10 cellular contexts compared by ENCODE assay signal in the genomic region with DNA sequence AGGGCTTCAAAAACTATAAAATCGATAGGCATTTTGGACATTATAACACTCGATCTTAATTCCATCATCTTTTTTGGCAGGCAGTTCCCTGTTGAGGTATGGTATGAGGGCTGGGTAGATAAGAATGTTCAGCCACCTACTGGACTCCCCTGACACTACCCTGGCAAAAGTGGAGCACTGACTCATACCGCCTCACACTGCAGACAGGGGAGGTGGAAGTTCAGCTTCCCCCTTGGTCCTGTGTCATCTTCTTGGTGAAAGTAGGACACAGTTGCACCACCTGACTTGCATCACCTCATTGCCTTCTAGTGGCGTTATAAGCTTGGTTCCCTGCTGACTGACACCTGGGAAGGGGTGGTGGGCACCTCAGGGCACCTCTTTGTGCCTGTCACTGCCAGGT. TPM values are rescaled to one million over a fixed set of nuclear protein-coding genes. Genes with fewer than 3 reads are reported as not detected.
DNase-seq lines count a peak whose midpoint lies in the region; ATAC-seq and TF ChIP-seq lines count a peak whose summit lies in the region.
"Had no signal": no experiment of that assay in that cellular context is flagged by ENCODE, and none has a peak within 500 bp of the region (broad histone marks: within the 10 kb centered on the region; RNA-seq: fewer than 3 reads in every experiment).

No MANE protein-coding gene starts in this region.

- CTCF ChIA-PET in WTC11 (lab: Charles Lee): interaction anchor here (0.7 to 0.9 kb wide), 2 partner anchors 11 to 556 kb away, joined by 4 to 5 read pairs; no protein-coding TSS in a partner anchor

- POLR2A ChIA-PET in WTC11 (lab: Charles Lee): no interaction called here

- TF ChIP-seq CTCF in HFFc6 (IDR thresholded peaks at IDR 0.05): peak; percentile 56
- no peak for TF ChIP-seq CTCF in WTC11 (IDR thresholded peaks at IDR 0.05)

- H3K4me1 Mint-ChIP-seq in HFFc6 (ENCODE audit: low read depth) (peaks cover 9% of the 10 kb centered on the region), WTC11 (no peaks in the 10 kb centered on the region)
- no peaks in the 10 kb centered on the region for H3K4me1 Mint-ChIP-seq in T-helper 2 cell treated with Interferon-gamma antibody and Interleukin-4, amounts not matched to agents 5 μg/mL and 100 μg/mL, for 36 hours (ENCODE audit: low read depth)
- H3K4me1 Mint-ChIP-seq: activated naive CD8-positive, alpha-beta T cell treated with anti-CD3 and anti-CD28 coated beads, Interleukin-2, amount 10 ng/mL, durations not matched to agents 7 days and 5 days had no signal

- H3K27me3 Mint-ChIP-seq in HFFc6 (ENCODE audit: insufficient read depth) (peaks cover 1% of the 10 kb centered on the region; the same call in 1 of the 2 replicates), WTC11 (ENCODE audit: low read depth) (no peaks in the 10 kb centered on the region)
- H3K27me3 Mint-ChIP-seq in T-helper 2 cell treated with Interferon-gamma antibody and Interleukin-4, amounts not matched to agents 5 μg/mL and 100 μg/mL, for 36 hours (ENCODE audit: low read depth): no peaks in the 10 kb centered on the region
- H3K27me3 Mint-ChIP-seq: activated naive CD8-positive, alpha-beta T cell treated with anti-CD3 and anti-CD28 coated beads, Interleukin-2, amount 10 ng/mL, durations not matched to agents 7 days and 5 days had no signal

- no peaks in the 10 kb centered on the region for H3K9me3 Mint-ChIP-seq in HFFc6
- H3K9me3 Mint-ChIP-seq in WTC11: no peaks in the 10 kb centered on the region
- H3K9me3 Mint-ChIP-seq in T-helper 2 cell treated with Interferon-gamma antibody and Interleukin-4, amounts not matched to agents 5 μg/mL and 100 μg/mL, for 36 hours: no peaks in the 10 kb centered on the region
- H3K9me3 Mint-ChIP-seq: activated naive CD8-positive, alpha-beta T cell treated with anti-CD3 and anti-CD28 coated beads, Interleukin-2, amount 10 ng/mL, durations not matched to agents 7 days and 5 days had no signal

- H3K4me3 Mint-ChIP-seq in HFFc6: no peak overlapping the region
- no peak overlapping the region for H3K4me3 Mint-ChIP-seq in WTC11
- no peak overlapping the region for H3K4me3 Mint-ChIP-seq in T-helper 2 cell treated with Interferon-gamma antibody and Interleukin-4, amounts not matched to agents 5 μg/mL and 100 μg/mL, for 36 hours
- H3K4me3 Mint-ChIP-seq: activated naive CD8-positive, alpha-beta T cell treated with anti-CD3 and anti-CD28 coated beads, Interleukin-2, amount 10 ng/mL, durations not matched to agents 7 days and 5 days had no signal

- H3K27ac Mint-ChIP-seq in HFFc6 (no peak overlapping the region), WTC11 (no peak overlapping the region)
- no peak overlapping the region for H3K27ac Mint-ChIP-seq in T-helper 2 cell treated with Interferon-gamma antibody and Interleukin-4, amounts not matched to agents 5 μg/mL and 100 μg/mL, for 36 hours
- H3K27ac Mint-ChIP-seq: activated naive CD8-positive, alpha-beta T cell treated with anti-CD3 and anti-CD28 coated beads, Interleukin-2, amount 10 ng/mL, durations not matched to agents 7 days and 5 days had no signal

- DNase-seq in AG08395 (ENCODE audit: low spot score) (peak; percentile 73), HFFc6 (peak; percentile 45), WTC11 (ENCODE audit: low spot score) (no peak), hepatic stellate cell (ENCODE audit: low spot score) (peak; percentile 55), cerebellum (ENCODE audit: low spot score) (no peak), T1000 (lab: John Stamatoyannopoulos, UW) (no peak), superior temporal gyrus (ENCODE audit: extremely low spot score) (no peak)
- DNase-seq in T-helper 2 cell treated with Interferon-gamma antibody and Interleukin-4, amounts not matched to agents 5 μg/mL and 100 μg/mL, for 36 hours (ENCODE audit: low spot score): no peak
- DNase-seq: activated naive CD8-positive, alpha-beta T cell treated with anti-CD3 and anti-CD28 coated beads, Interleukin-2, amount 10 ng/mL, durations not matched to agents 7 days and 5 days; GF-D8 had no signal

- H3K36me3 Mint-ChIP-seq in HFFc6 (ENCODE audit: low read depth) (peaks cover 18% of the 10 kb centered on the region), WTC11 (peaks cover 14% of the 10 kb centered on the region)
- peaks cover 20% of the 10 kb centered on the region for H3K36me3 Mint-ChIP-seq in T-helper 2 cell treated with Interferon-gamma antibody and Interleukin-4, amounts not matched to agents 5 μg/mL and 100 μg/mL, for 36 hours (ENCODE audit: low read depth)

- ATAC-seq in WTC11: peak; percentile 65

TF ChIP-seq in WTC11, 78 proteins besides CTCF, POLR2A, EP300 and RAD21 (continues in another document):
- TF ChIP-seq, protein P1, sequence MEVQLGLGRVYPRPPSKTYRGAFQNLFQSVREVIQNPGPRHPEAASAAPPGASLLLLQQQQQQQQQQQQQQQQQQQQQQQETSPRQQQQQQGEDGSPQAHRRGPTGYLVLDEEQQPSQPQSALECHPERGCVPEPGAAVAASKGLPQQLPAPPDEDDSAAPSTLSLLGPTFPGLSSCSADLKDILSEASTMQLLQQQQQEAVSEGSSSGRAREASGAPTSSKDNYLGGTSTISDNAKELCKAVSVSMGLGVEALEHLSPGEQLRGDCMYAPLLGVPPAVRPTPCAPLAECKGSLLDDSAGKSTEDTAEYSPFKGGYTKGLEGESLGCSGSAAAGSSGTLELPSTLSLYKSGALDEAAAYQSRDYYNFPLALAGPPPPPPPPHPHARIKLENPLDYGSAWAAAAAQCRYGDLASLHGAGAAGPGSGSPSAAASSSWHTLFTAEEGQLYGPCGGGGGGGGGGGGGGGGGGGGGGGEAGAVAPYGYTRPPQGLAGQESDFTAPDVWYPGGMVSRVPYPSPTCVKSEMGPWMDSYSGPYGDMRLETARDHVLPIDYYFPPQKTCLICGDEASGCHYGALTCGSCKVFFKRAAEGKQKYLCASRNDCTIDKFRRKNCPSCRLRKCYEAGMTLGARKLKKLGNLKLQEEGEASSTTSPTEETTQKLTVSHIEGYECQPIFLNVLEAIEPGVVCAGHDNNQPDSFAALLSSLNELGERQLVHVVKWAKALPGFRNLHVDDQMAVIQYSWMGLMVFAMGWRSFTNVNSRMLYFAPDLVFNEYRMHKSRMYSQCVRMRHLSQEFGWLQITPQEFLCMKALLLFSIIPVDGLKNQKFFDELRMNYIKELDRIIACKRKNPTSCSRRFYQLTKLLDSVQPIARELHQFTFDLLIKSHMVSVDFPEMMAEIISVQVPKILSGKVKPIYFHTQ (CRISPR knock-in tag; IDR thresholded peaks at IDR 0.05): no peak
- TF ChIP-seq JUN (CRISPR knock-in tag; IDR thresholded peaks at IDR 0.05) (no peak), JAZF1 (CRISPR knock-in tag; IDR thresholded peaks at IDR 0.05) (no peak), ZNF671 (CRISPR knock-in tag; IDR thresholded peaks at IDR 0.05) (no peak), ZNF138 (CRISPR knock-in tag; conservative IDR thresholded peaks at IDR 0.05) (no peak), MXD4 (CRISPR knock-in tag; IDR thresholded peaks at IDR 0.05; ENCODE audit: borderline replicate concordance) (no peak)
- TF ChIP-seq, protein P2, sequence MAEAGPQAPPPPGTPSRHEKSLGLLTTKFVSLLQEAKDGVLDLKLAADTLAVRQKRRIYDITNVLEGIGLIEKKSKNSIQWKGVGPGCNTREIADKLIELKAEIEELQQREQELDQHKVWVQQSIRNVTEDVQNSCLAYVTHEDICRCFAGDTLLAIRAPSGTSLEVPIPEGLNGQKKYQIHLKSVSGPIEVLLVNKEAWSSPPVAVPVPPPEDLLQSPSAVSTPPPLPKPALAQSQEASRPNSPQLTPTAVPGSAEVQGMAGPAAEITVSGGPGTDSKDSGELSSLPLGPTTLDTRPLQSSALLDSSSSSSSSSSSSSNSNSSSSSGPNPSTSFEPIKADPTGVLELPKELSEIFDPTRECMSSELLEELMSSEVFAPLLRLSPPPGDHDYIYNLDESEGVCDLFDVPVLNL (CRISPR knock-in tag; IDR thresholded peaks at IDR 0.05; ENCODE audit: borderline replicate concordance, low read depth): no peak
- TF ChIP-seq, protein P3, sequence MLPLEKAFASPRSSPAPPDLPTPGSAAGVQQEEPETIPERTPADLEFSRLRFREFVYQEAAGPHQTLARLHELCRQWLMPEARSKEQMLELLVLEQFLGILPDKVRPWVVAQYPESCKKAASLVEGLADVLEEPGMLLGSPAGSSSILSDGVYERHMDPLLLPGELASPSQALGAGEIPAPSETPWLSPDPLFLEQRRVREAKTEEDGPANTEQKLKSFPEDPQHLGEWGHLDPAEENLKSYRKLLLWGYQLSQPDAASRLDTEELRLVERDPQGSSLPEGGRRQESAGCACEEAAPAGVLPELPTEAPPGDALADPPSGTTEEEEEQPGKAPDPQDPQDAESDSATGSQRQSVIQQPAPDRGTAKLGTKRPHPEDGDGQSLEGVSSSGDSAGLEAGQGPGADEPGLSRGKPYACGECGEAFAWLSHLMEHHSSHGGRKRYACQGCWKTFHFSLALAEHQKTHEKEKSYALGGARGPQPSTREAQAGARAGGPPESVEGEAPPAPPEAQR (CRISPR knock-in tag; IDR thresholded peaks at IDR 0.05): no peak
- TF ChIP-seq, protein P4, sequence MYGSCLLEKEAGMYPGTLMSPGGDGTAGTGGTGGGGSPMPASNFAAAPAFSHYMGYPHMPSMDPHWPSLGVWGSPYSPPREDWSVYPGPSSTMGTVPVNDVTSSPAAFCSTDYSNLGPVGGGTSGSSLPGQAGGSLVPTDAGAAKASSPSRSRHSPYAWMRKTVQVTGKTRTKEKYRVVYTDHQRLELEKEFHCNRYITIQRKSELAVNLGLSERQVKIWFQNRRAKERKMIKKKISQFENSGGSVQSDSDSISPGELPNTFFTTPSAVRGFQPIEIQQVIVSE (CRISPR knock-in tag; IDR thresholded peaks at IDR 0.05; ENCODE audit: borderline replicate concordance): no peak

RNA-seq across cellular contexts. Expression of a gene that starts 30.4 kb away (rescaled TPM):
- total RNA-seq in HFFc6 (2021; fragmentation: NEBNext Ultra II Directional; extraction: Animal tissue kit (Norgen Biotek cat#: 25700)): 10 to 100 TPM; 19.5 to 23.2 (median 22.4) TPM
- total RNA-seq in WTC11 (2021) (27.7 to 35.0 TPM (median 33.5 TPM) in 3 replicates), cerebellum (20.1 TPM)

RNA-seq across cellular contexts. Expression of a gene that starts 30.5 kb away (rescaled TPM):
- 100 to 1,000 TPM in 1 of 6 experiments, 10 to 100 TPM in 5; 78.9 to 103 (median 81.4) TPM for total RNA-seq in HFFc6 (2021; fragmentation: NEBNext Ultra II Directional; extraction: Animal tissue kit (Norgen Biotek cat#: 25700))
- total RNA-seq in WTC11 (2021) (105 to 114 TPM (median 107 TPM) in 3 replicates), cerebellum (24.9 TPM)

RNA-seq across cellular contexts. Expression of a gene that starts 43.6 kb away (rescaled TPM):
- under 1 TPM in 4 of 6 experiments, not detected in 2; 0.11 to 0.25 (median 0.17) TPM for total RNA-seq in HFFc6 (2021; fragmentation: NEBNext Ultra II Directional; extraction: Animal tissue kit (Norgen Biotek cat#: 25700))
- total RNA-seq in WTC11 (2021): 0.18 to 0.24 TPM (median 0.21 TPM) in 3 replicates
- total RNA-seq in cerebellum: 0.27 TPM

Comparison
In these comparisons a context has a peak if more than half of its experiments do, and no peak if none do; other contexts are left out.
1. DNase-seq: peak in AG08395 (single experiment), HFFc6 (single experiment) and hepatic stellate cell (single experiment); none in WTC11 (single experiment), cerebellum (single experiment), T1000 (single experiment), superior temporal gyrus (single experiment) and T-helper 2 cell treated with Interferon-gamma antibody and Interleukin-4, amounts not matched to agents 5 μg/mL and 100 μg/mL, for 36 hours (single experiment).